In the genomic region with DNA sequence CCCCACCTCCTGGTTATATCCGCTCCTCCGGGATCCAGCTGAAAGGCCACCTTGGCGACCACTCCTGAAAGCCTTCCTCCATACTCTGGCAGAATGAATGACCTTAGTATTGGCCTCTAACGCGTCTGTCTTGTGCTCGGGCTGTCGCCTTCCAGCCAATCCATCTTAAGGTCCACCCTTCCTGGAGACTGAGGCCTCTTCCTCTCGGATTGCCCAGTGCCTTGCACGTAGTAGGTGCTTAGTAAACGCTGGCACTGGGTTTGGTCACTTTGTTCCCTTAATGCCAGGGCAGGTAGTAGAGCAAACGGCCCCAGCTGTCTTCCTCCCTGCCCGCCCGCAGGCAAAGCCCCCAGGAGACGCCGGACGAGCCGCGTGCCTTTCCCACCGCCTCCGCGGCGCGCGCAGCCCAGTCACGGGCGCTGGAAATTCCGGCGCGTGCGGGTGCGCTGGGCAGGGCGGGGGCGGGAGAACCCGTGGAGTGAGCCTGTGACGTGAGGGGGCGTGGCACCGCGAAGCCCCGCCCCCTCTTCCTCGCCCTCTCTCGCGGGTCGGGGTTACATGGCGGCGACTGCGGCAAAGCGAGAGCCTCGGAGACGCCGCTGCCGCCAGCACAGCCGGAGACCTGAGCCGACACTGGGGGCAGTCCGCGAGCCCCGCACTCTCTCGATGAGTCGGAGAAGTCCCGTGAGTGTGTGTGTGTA, we compare ENCODE assay signal across 8 cellular contexts. TPM values are rescaled to one million over a fixed set of nuclear protein-coding genes. Genes with fewer than 3 reads are reported as not detected.
A peak's percentile ranks its signal among the peaks of the same experiment; 100 is the strongest.
DNase-seq lines count a peak whose midpoint lies in the region; ATAC-seq and TF ChIP-seq lines count a peak whose summit lies in the region.

A gene (plus strand): TSS at position 527 of the 701 bp plus-strand sequence. CDS start 27,242 bp downstream, outside the sequence.

- TF ChIP-seq CTCF in MM.1S (IDR thresholded peaks at IDR 0.05; ENCODE audit: low read length) (no peak), gastroesophageal sphincter (IDR thresholded peaks at IDR 0.05) (peak in 2 of 4 experiments; percentile 10 to 12)

- DNase-seq in GF-D8 (lab: John Stamatoyannopoulos, UW), result peak; percentile 28
- DNase-seq in HAP-1 (ENCODE audit: low spot score in 2 of 2), result peak; percentile 83 to 94
- DNase-seq in MM.1S, result peak; percentile 92
- DNase-seq in SK-N-DZ (ENCODE audit: low spot score), result peak; percentile 89
- peak; percentile 93 for DNase-seq in activated naive CD4-positive, alpha-beta T cell treated with anti-CD3 and anti-CD28 coated beads for 36 hours
- DNase-seq in nucleus accumbens (lab: John Stamatoyannopoulos, UW), result peak; percentile 34 to 94 (median 87)
- DNase-seq in superior temporal gyrus (ENCODE audit: extremely low spot score), result peak; percentile 92

- 19% methylated on average over 10 of the region's 59 CpGs; no CpG with 5 or more reads in 1 of the 2 donors for WGBS in gastroesophageal sphincter (ENCODE audit: low coverage in 1 of 2), 2 donors

- in situ Hi-C loops in HAP-1 (cut with MboI; ENCODE audit: low sequenced_read_pairs), result no loop called here

- H3K27me3 Mint-ChIP-seq in activated naive CD4-positive, alpha-beta T cell treated with anti-CD3 and anti-CD28 coated beads for 36 hours (ENCODE audit: low read depth), result no peaks in the 10 kb centered on the region

- H3K4me1 ChIP-seq in HAP-1 (peaks cover 19% of the 10 kb centered on the region), MM.1S (ENCODE audit: low read length) (peaks cover 8% of the 10 kb centered on the region), gastroesophageal sphincter (peaks cover 0 to 41% (median 8%) of the 10 kb centered on the region in 3 donors)

- TF ChIP-seq POLR2A in gastroesophageal sphincter (IDR thresholded peaks at IDR 0.05), result peak; percentile 83 to 88

- peaks cover 42% of the 10 kb centered on the region for H3K79me2 ChIP-seq in MM.1S (ENCODE audit: low read length)

- H3K36me3 Mint-ChIP-seq in activated naive CD4-positive, alpha-beta T cell treated with anti-CD3 and anti-CD28 coated beads for 36 hours (ENCODE audit: low read depth), result peaks cover 1% of the 10 kb centered on the region

- H3K9me3 ChIP-seq in HAP-1 (no peaks in the 10 kb centered on the region), MM.1S (replicated peaks; ENCODE audit: insufficient read depth, low read length) (no peaks in the 10 kb centered on the region), gastroesophageal sphincter (no peaks in the 10 kb centered on the region)

- intact Hi-C loops in activated naive CD4-positive, alpha-beta T cell treated with anti-CD3 and anti-CD28 coated beads for 36 hours (cut with micrococcal nuclease), result loop anchor here (1.0 to 10.0 kb wide), 2 partner anchors 48 to 1884 kb away; a partner anchor contains a TSS

- H3K27ac Mint-ChIP-seq in activated naive CD4-positive, alpha-beta T cell treated with anti-CD3 and anti-CD28 coated beads for 36 hours, result peak within 1 kb of the TSS; percentile 97

- H3K9me3 Mint-ChIP-seq in activated naive CD4-positive, alpha-beta T cell treated with anti-CD3 and anti-CD28 coated beads for 36 hours, result no peaks in the 10 kb centered on the region

- no peaks in the 10 kb centered on the region for H4K20me1 ChIP-seq in MM.1S (ENCODE audit: insufficient read depth, low read length)

- H3K27ac ChIP-seq in MM.1S (ENCODE audit: low read length) (peak within 1 kb of the TSS; percentile 80), gastroesophageal sphincter (peak within 1 kb of the TSS; percentile 96 to 99 (median 98))

- peaks cover 37% of the 10 kb centered on the region for H3K4me1 Mint-ChIP-seq in activated naive CD4-positive, alpha-beta T cell treated with anti-CD3 and anti-CD28 coated beads for 36 hours (ENCODE audit: low read depth)

- H3K9me2 ChIP-seq in MM.1S (replicated peaks; ENCODE audit: insufficient read depth, low read length), result no peaks in the 10 kb centered on the region

- CTCF ChIA-PET in activated naive CD4-positive, alpha-beta T cell treated with anti-CD3 and anti-CD28 coated beads for 36 hours (lab: Charles Lee), result no interaction called here

- peak within 1 kb of the TSS; percentile 97 for H3K4me3 Mint-ChIP-seq in activated naive CD4-positive, alpha-beta T cell treated with anti-CD3 and anti-CD28 coated beads for 36 hours

- no peaks in the 10 kb centered on the region for H3K27me3 ChIP-seq in HAP-1 (ENCODE audit: low read depth)
- no peaks in the 10 kb centered on the region for H3K27me3 ChIP-seq in MM.1S (replicated peaks; ENCODE audit: insufficient read depth, low read length)
- H3K27me3 ChIP-seq in gastroesophageal sphincter, result no peaks in the 10 kb centered on the region

- ATAC-seq in gastroesophageal sphincter, result peak; percentile 92

- peaks cover 22% of the 10 kb centered on the region for H3F3A ChIP-seq in MM.1S (ENCODE audit: insufficient read depth, low read length)

- no peak for TF ChIP-seq EP300 in gastroesophageal sphincter (IDR thresholded peaks at IDR 0.05)

- H3K4me2 ChIP-seq in MM.1S (ENCODE audit: low read depth, low read length), result peak within 1 kb of the TSS; percentile 78

- H3K9ac ChIP-seq in MM.1S (ENCODE audit: low read length), result peak within 1 kb of the TSS; percentile 81

- H3K4me3 ChIP-seq in HAP-1 (peak within 1 kb of the TSS; percentile 65), MM.1S (ENCODE audit: low read length) (peak within 1 kb of the TSS; percentile 71), gastroesophageal sphincter (peak within 1 kb of the TSS; percentile 76 to 99)

- H2AFZ ChIP-seq in MM.1S (ENCODE audit: low read length), result peak within 1 kb of the TSS; percentile 63

- H3K36me3 ChIP-seq in HAP-1 (replicated peaks) (0 out of 2 replicates have a peak, but pooled peaks cover 3% of the 10 kb centered on the region), MM.1S (replicated peaks; ENCODE audit: insufficient read depth, low read length) (no peaks in the 10 kb centered on the region), gastroesophageal sphincter (no peaks in the 10 kb centered on the region)

RNA-seq across cellular contexts. Expression of the gene that starts here (rescaled TPM):
- polyA plus RNA-seq in SK-N-DZ (2014; cell fraction: cytosol; rRNA removed), result 41.8 and 47.4 TPM in 2 replicates
- polyA plus RNA-seq in SK-N-DZ (2014; cell fraction: nucleus; rRNA removed), result 16.2 and 16.5 TPM in 2 replicates
- 10 to 100 TPM; 16.7 to 17.2 TPM for total RNA-seq in activated naive CD4-positive, alpha-beta T cell treated with anti-CD3 and anti-CD28 coated beads for 36 hours
- 10 to 100 TPM; 17.5 to 22.5 (median 20.7) TPM for total RNA-seq in gastroesophageal sphincter

Comparison
In these comparisons a context has a peak if more than half of its experiments do, and no peak if none do; other contexts are left out.
1. Peak in every context shown above with its lines: DNase-seq, ATAC-seq, H3K4me3 ChIP-seq and H3K27ac ChIP-seq.
2. DNase-seq: peak in every context shown above with its lines; median percentile 93 in activated naive CD4-positive, alpha-beta T cell treated with anti-CD3 and anti-CD28 coated beads for 36 hours; 92 in MM.1S; 92 in superior temporal gyrus; 89 in SK-N-DZ; 88 in HAP-1; 87 in nucleus accumbens; 28 in GF-D8.